ENCODE assay signal across 11 cellular contexts in the genomic region with DNA sequence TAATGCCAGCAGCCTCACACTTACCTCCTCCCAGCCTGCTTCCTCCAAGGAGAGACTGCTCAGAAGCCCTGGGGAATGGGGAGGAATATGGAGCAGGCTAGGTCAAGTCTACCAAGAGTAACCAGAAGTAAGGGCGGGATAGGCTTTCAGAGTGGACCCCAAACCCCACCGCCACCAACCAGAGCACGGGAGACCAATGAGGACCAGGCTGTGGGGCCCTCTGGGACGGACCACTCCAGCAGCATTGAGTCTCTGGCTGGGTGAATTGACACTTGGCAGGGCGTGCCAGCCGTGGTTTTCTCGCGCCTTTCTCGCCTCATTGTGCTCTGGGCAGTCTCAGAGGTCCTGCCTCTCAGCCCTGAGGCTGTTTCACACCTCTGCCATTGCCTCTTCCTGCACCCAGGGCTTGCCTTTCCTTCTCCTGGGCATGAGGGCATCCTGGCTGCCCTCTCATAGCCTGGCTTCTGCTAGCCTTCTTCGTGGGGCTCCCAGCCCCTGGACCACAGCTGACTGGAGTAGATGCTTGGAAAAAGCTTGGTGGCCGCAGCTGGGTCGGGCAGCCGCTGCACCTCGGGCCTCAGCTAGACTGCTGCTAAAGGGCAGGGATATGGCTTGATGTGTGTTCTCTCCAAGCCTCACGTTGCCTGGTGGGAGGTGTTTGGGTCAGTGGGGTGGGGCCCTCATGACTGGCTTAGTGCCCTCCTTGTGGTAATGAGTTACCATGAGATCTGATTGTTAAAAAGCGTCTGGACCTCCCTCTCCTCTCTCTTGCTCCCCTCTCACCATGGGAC.
"Had no signal": no experiment of that assay in that cellular context is flagged by ENCODE, and none has a peak within 500 bp of the region (broad histone marks: within the 10 kb centered on the region; RNA-seq: fewer than 3 reads in every experiment).

No MANE protein-coding gene starts in this region.

- H3K36me3 ChIP-seq: cardiac muscle cell, gastroesophageal sphincter, upper lobe of left lung had no signal

- H3K27ac Mint-ChIP-seq: activated B cell treated with CpG ODN at 0.5 μM for 24 hours; activated CD4-positive, alpha-beta T cell treated with anti-CD3 and anti-CD28 coated beads, Interleukin-2, amount 10 ng/mL, durations not matched to agents 24 days and 14 days; activated naive CD4-positive, alpha-beta T cell treated with anti-CD3 and anti-CD28 coated beads for 36 hours; activated T-cell treated with anti-CD3 and anti-CD28 coated beads, Interleukin-2, amount 50 U/mL, for 72 hours; T-helper 17 cell had no signal

- H3K4me1 Mint-ChIP-seq: activated B cell treated with CpG ODN at 0.5 μM for 24 hours; activated CD4-positive, alpha-beta T cell treated with anti-CD3 and anti-CD28 coated beads, Interleukin-2, amount 10 ng/mL, durations not matched to agents 24 days and 14 days; T-helper 17 cell had no signal

- H3K4me3 Mint-ChIP-seq: activated B cell treated with CpG ODN at 0.5 μM for 24 hours; activated CD4-positive, alpha-beta T cell treated with anti-CD3 and anti-CD28 coated beads, Interleukin-2, amount 10 ng/mL, durations not matched to agents 24 days and 14 days; activated naive CD4-positive, alpha-beta T cell treated with anti-CD3 and anti-CD28 coated beads for 36 hours; activated T-cell treated with anti-CD3 and anti-CD28 coated beads, Interleukin-2, amount 50 U/mL, for 72 hours; T-helper 17 cell had no signal

- H3K27me3 ChIP-seq: cardiac muscle cell, gastroesophageal sphincter, upper lobe of left lung had no signal

- H3K9me3 Mint-ChIP-seq: activated B cell treated with CpG ODN at 0.5 μM for 24 hours; activated CD4-positive, alpha-beta T cell treated with anti-CD3 and anti-CD28 coated beads, Interleukin-2, amount 10 ng/mL, durations not matched to agents 24 days and 14 days; activated naive CD4-positive, alpha-beta T cell treated with anti-CD3 and anti-CD28 coated beads for 36 hours; activated T-cell treated with anti-CD3 and anti-CD28 coated beads, Interleukin-2, amount 50 U/mL, for 72 hours had no signal

- DNase-seq: activated CD4-positive, alpha-beta T cell treated with anti-CD3 and anti-CD28 coated beads, Interleukin-2, amount 10 ng/mL, durations not matched to agents 24 days and 14 days; activated naive CD4-positive, alpha-beta T cell treated with anti-CD3 and anti-CD28 coated beads for 36 hours; activated T-cell treated with anti-CD3 and anti-CD28 coated beads, Interleukin-2, amount 50 U/mL, for 72 hours; effector CD8-positive, alpha-beta T cell; SHP77 treated with DMSO at 0.1 percent for 48 hours; T-helper 17 cell; upper lobe of left lung had no signal

- H3K27me3 Mint-ChIP-seq: activated CD4-positive, alpha-beta T cell treated with anti-CD3 and anti-CD28 coated beads, Interleukin-2, amount 10 ng/mL, durations not matched to agents 24 days and 14 days had no signal

- H3K9me3 ChIP-seq: gastroesophageal sphincter, upper lobe of left lung had no signal

- H3K4me3 ChIP-seq: cardiac muscle cell, gastroesophageal sphincter, skin epidermis, upper lobe of left lung had no signal

- H3K27ac ChIP-seq: cardiac muscle cell, gastroesophageal sphincter, skin epidermis, upper lobe of left lung had no signal
